Comparison of ENCODE assay signal across 21 cellular contexts in genomic region chr16:14366974-14367707, GRCh38.
A peak's percentile ranks its signal among the peaks of the same experiment; 100 is the strongest.
DNase-seq lines count a peak whose midpoint lies in the region; ATAC-seq, FAIRE-seq and TF ChIP-seq lines count a peak whose summit lies in the region.
"Had no signal": no experiment of that assay in that cellular context is flagged by ENCODE, and none has a peak within 500 bp of the region (broad histone marks: within the 10 kb centered on the region; RNA-seq: fewer than 3 reads in every experiment).

No MANE protein-coding gene starts in this region.

- in situ Hi-C loops in IMR-90 (cut with MboI; ENCODE audit: low sequenced_read_pairs), result no loop called here
- in situ Hi-C loops in K562 (cut with MboI), result no loop called here

- H3K27ac ChIP-seq in IMR-90 (ENCODE audit: insufficient read depth, low read length) (no peak overlapping the region), K562 (ENCODE audit: extremely low read depth, low read depth, low read length) (no peak overlapping the region), osteoblast (ENCODE audit: low read depth, low read length) (no peak overlapping the region)
- H3K27ac ChIP-seq: GM23248, KMS-11, PC-9 had no signal

- H3K27me3 ChIP-seq in IMR-90 (ENCODE audit: control insufficient read depth, insufficient read depth, low read length) (no peaks in the 10 kb centered on the region; the same call in 1 of the 2 replicates), K562 (ENCODE audit: control insufficient read depth in 2 of 2, insufficient read depth in 2 of 2, low read length in 2 of 2) (peaks cover 38 to 68% of the 10 kb centered on the region in 2 experiments), osteoblast (ENCODE audit: insufficient read depth, low read length) (no peaks in the 10 kb centered on the region)

- H3K56ac ChIP-seq in IMR-90 (ENCODE audit: extremely low read depth, insufficient read depth, low read length), result no peak overlapping the region

- H3K4me2 ChIP-seq in IMR-90 (ENCODE audit: low read depth, low read length) (no peak overlapping the region), K562 (ENCODE audit: insufficient read depth, low read length) (no peak overlapping the region), osteoblast (ENCODE audit: insufficient read depth, low read length) (no peak overlapping the region)
- H3K4me2 ChIP-seq: KMS-11, PC-9 had no signal

- H2BK5ac ChIP-seq in IMR-90 (ENCODE audit: low read depth, low read length, poor library complexity, severe bottlenecking), result no peak overlapping the region

- no peak overlapping the region for H2BK120ac ChIP-seq in IMR-90 (ENCODE audit: low read depth, low read length)

- H2AK9ac ChIP-seq in IMR-90 (replicated peaks; ENCODE audit: low read depth, low read length, poor library complexity), result no peak overlapping the region

- POLR2A ChIA-PET in IMR-90 (lab: Charles Lee; ENCODE audit: unreplicated experiment), result no interaction called here
- POLR2A ChIA-PET in K562 (lab: Yijun Ruan, JAX), result interaction anchor here (1.6 kb wide), 1 partner anchor 12 kb away, joined by 5 read pairs; no protein-coding TSS in a partner anchor

- dilution Hi-C loops in IMR-90 (cut with HindIII; ENCODE audit: low sequenced_read_pairs, unreplicated experiment), result no loop called here

- FAIRE-seq in K562 (lab: Jason Lieb, UNC), result peak; percentile 37
- FAIRE-seq: HTR-8/SVneo had no signal

- TF ChIP-seq EP300 in K562 (IDR thresholded peaks at IDR 0.05; ENCODE audit: low read length), result no peak

- CTCF ChIA-PET in IMR-90 (lab: Yijun Ruan, JAX), result no interaction called here
- CTCF ChIA-PET in K562 (lab: Yijun Ruan, JAX; ENCODE audit: low intra/inter-chr PET ratio), result no interaction called here

- no peak for ATAC-seq in IMR-90 (ENCODE audit: low read depth)
- ATAC-seq in K562, result no peak

- no peak overlapping the region for H2BK15ac ChIP-seq in IMR-90 (ENCODE audit: low read depth, low read length)

- TF ChIP-seq CTCF in IMR-90 (conservative IDR thresholded peaks at IDR 0.05; ENCODE audit: low read depth, low read length), result no peak
- no peak for TF ChIP-seq CTCF in K562 (IDR thresholded peaks at IDR 0.05 in 2 of 3, conservative IDR thresholded peaks at IDR 0.05 in 1 of 3; ENCODE audit: insufficient read depth in 2 of 3, low read depth in 1 of 3, low read length in 3 of 3)
- no peak for TF ChIP-seq CTCF in osteoblast (IDR thresholded peaks at IDR 0.05; ENCODE audit: extremely low read depth, low read depth, low read length)

- peaks cover 8% of the 10 kb centered on the region; the same call in 1 of the 2 replicates for H3K9me1 ChIP-seq in IMR-90 (ENCODE audit: insufficient read depth, low read length)
- H3K9me1 ChIP-seq in K562 (ENCODE audit: control insufficient read depth, insufficient read depth, low read length), result no peaks in the 10 kb centered on the region

- no peak overlapping the region for H2BK20ac ChIP-seq in IMR-90 (ENCODE audit: low read depth, low read length)

- no peak overlapping the region for H4K8ac ChIP-seq in IMR-90 (ENCODE audit: low read depth in 2 of 2, low read length in 2 of 2)

- 0 out of 2 replicates have a peak overlapping the region, but pooled peaks have one; percentile 2 for H3K4ac ChIP-seq in IMR-90 (ENCODE audit: low read depth, low read length)

- no peak overlapping the region for H3K4me3 ChIP-seq in IMR-90 (ENCODE audit: insufficient read depth, low read depth, low read length)
- no peak overlapping the region for H3K4me3 ChIP-seq in K562
- H3K4me3 ChIP-seq in osteoblast (ENCODE audit: insufficient read depth, low read length), result no peak overlapping the region
- H3K4me3 ChIP-seq: GM23248, PC-9 had no signal

- H3K79me2 ChIP-seq in K562 (ENCODE audit: control insufficient read depth, insufficient read depth, low read length) (no peaks in the 10 kb centered on the region), osteoblast (ENCODE audit: insufficient read depth, low read length) (no peaks in the 10 kb centered on the region)

- H3K9ac ChIP-seq in IMR-90 (ENCODE audit: low read depth, low read length), result no peak overlapping the region
- no peak overlapping the region; a peak in 1 of 4 replicates for H3K9ac ChIP-seq in K562 (ENCODE audit: insufficient read depth in 1 of 2, low read depth in 2 of 2, low read length in 2 of 2)
- H3K9ac ChIP-seq: GM23248, KMS-11 had no signal

- H2AK5ac ChIP-seq in IMR-90 (ENCODE audit: low read depth, low read length), result no peak overlapping the region

- WGBS in IMR-90 (ENCODE audit: extremely low coverage in 2 of 2, insufficient read length in 1 of 2), 2 experiments, result 80% methylated on average over 4 of the region's 10 CpGs; no CpG with 5 or more reads in 1 of the 2 experiments
- WGBS in K562 (ENCODE audit: insufficient coverage, low coverage, missing lambda C conversion rate), result 10% methylated on average over 8 of the region's 10 CpGs

- no peak overlapping the region for H3K14ac ChIP-seq in IMR-90 (replicated peaks; ENCODE audit: low read depth, low read length)

- BruUV-seq in IMR-90 (replicated peaks; lab: Mats Ljungman, UMichigan) (no TSS peak), K562 (replicated peaks; lab: Mats Ljungman, UMichigan) (no TSS peak)

- TF ChIP-seq POLR2A in IMR-90 (IDR thresholded peaks at IDR 0.05; ENCODE audit: low read depth, low read length) (no peak), K562 (conservative IDR thresholded peaks at IDR 0.05) (no peak)

- DNase-seq in IMR-90 (no peak), K562 (ENCODE audit: extremely low read depth in 1 of 4, low spot score in 3 of 4) (no peak), osteoblast (ENCODE audit: insufficient read length, low spot score, missing footprints) (peak; percentile 66), middle frontal gyrus (ENCODE audit: extremely low spot score, low spot score) (no peak), NCI-H2227 treated with DMSO at 0.1 percent for 48 hours (lab: John Stamatoyannopoulos, UW) (no peak), DMS 273 (lab: John Stamatoyannopoulos, UW; ENCODE audit: unreplicated experiment) (no peak), GM03348 (ENCODE audit: low spot score) (no peak)
- DNase-seq: Calu3; GM23248; H9; MM.1S; NCI-H2029; NCI-H446 treated with DMSO at 0.1 percent for 48 hours; NCI-H526; NCI-H82; NK-92 treated with Interleukin-12 subunit alpha and Interleukin-12 subunit beta, amount 100 ng/mL, for 24 hours; PC-9; RPMI8226; SHP77 had no signal

- H4K91ac ChIP-seq in IMR-90 (ENCODE audit: insufficient read depth, low read depth, low read length), result no peak overlapping the region

- TF ChIP-seq RAD21 in IMR-90 (IDR thresholded peaks at IDR 0.05; ENCODE audit: low read length) (no peak), K562 (CRISPR knock-in tag; conservative IDR thresholded peaks at IDR 0.05 in 1 of 2, IDR thresholded peaks at IDR 0.05 in 1 of 2) (no peak)

- H3K9me3 ChIP-seq in IMR-90 (ENCODE audit: control insufficient read depth, insufficient read depth, low read length) (no peaks in the 10 kb centered on the region), K562 (replicated peaks; ENCODE audit: control insufficient read depth, insufficient read depth, low read depth, low read length) (no peaks in the 10 kb centered on the region), osteoblast (ENCODE audit: low read depth, low read length) (no peaks in the 10 kb centered on the region)

- H4K20me1 ChIP-seq in IMR-90 (ENCODE audit: insufficient read depth, low read length) (no peaks in the 10 kb centered on the region), K562 (replicated peaks; ENCODE audit: control insufficient read depth, insufficient read depth, low read length) (0 out of 2 replicates have a peak, but pooled peaks cover 5% of the 10 kb centered on the region), osteoblast (ENCODE audit: insufficient read depth, low read length) (no peaks in the 10 kb centered on the region)

- H3K4me1 ChIP-seq in IMR-90 (ENCODE audit: control insufficient read depth, insufficient read depth, low read length) (peaks cover 10% of the 10 kb centered on the region), K562 (replicated peaks in 1 of 2; ENCODE audit: control insufficient read depth in 2 of 2, insufficient read depth in 2 of 2, low read length in 2 of 2) (peaks cover 8 to 22% of the 10 kb centered on the region in 2 experiments; a peak in 3 of 5 replicates), osteoblast (ENCODE audit: insufficient read depth, low read length) (peaks cover 35% of the 10 kb centered on the region)

- H2AFZ ChIP-seq in IMR-90 (replicated peaks; ENCODE audit: low read length, poor library complexity) (no peak overlapping the region), K562 (ENCODE audit: low read depth, low read length) (peak overlapping the region; percentile 45), osteoblast (ENCODE audit: low read length) (no peak overlapping the region)
- H2AFZ ChIP-seq: GM23248, PC-9 had no signal

- H3K18ac ChIP-seq in IMR-90 (ENCODE audit: low read depth, low read length), result no peak overlapping the region

- no peaks in the 10 kb centered on the region for H3K79me1 ChIP-seq in IMR-90 (ENCODE audit: low read depth in 1 of 2, low read length in 2 of 2)

- intact Hi-C loops in IMR-90 (cut with micrococcal nuclease) (no loop called here), K562 (cut with micrococcal nuclease) (no loop called here)

- no peak overlapping the region for H3K23ac ChIP-seq in IMR-90 (ENCODE audit: low read depth, low read length)

- H3K36me3 ChIP-seq in IMR-90 (ENCODE audit: control insufficient read depth, insufficient read depth, low read length) (no peaks in the 10 kb centered on the region), K562 (ENCODE audit: control insufficient read depth, insufficient read depth, low read length) (no peaks in the 10 kb centered on the region), osteoblast (ENCODE audit: insufficient read depth, low read length) (no peaks in the 10 kb centered on the region)

- H4K5ac ChIP-seq in IMR-90 (ENCODE audit: low read depth, low read length), result no peak overlapping the region

TF ChIP-seq in IMR-90, 13 proteins besides CTCF, POLR2A, EP300 and RAD21 (continues in another document):
- no peak for TF ChIP-seq RFX5 (IDR thresholded peaks at IDR 0.05; ENCODE audit: low read depth, low read length)
- no peak for TF ChIP-seq SMC3 (IDR thresholded peaks at IDR 0.05; ENCODE audit: low read depth, low read length)
- TF ChIP-seq BHLHE40 (IDR thresholded peaks at IDR 0.05; ENCODE audit: low read depth, low read length), result no peak
- no peak for TF ChIP-seq CEBPB (IDR thresholded peaks at IDR 0.05; ENCODE audit: low read depth, low read length)

TF ChIP-seq in K562, 482 proteins besides CTCF, POLR2A, EP300 and RAD21:
- TF ChIP-seq MED1 (CRISPR knock-in tag; IDR thresholded peaks at IDR 0.05; ENCODE audit: borderline replicate concordance), result no peak
- peak; percentile 42 for TF ChIP-seq RBM25 (IDR thresholded peaks at IDR 0.05; ENCODE audit: low read depth, low read length, severe bottlenecking)
- peak; percentile 83 for TF ChIP-seq ZNF121 (CRISPR knock-in tag; conservative IDR thresholded peaks at IDR 0.05)
